ENCODE assay signal across 18 cellular contexts in genomic region chr5:73327908-73328455, GRCh38.
DNase-seq lines count a peak whose midpoint lies in the region; ATAC-seq and TF ChIP-seq lines count a peak whose summit lies in the region.
"Had no signal": no experiment of that assay in that cellular context is flagged by ENCODE, and none has a peak within 500 bp of the region (broad histone marks: within the 10 kb centered on the region; RNA-seq: fewer than 3 reads in every experiment).

No MANE protein-coding gene starts in this region.

- no peak for ATAC-seq in HG03442 (IDR thresholded peaks at IDR 0.05; ENCODE audit: unreplicated experiment)
- no peak for ATAC-seq in HG03520 (IDR thresholded peaks at IDR 0.05; ENCODE audit: unreplicated experiment)

- TF ChIP-seq CTCF in AG10803 (conservative IDR thresholded peaks at IDR 0.05; ENCODE audit: low read length) = no peak

- DNase-seq in AG10803 (ENCODE audit: low read depth) (peak; percentile 50), HT1080 (ENCODE audit: low read depth) (peak; percentile 91), T1000 (lab: John Stamatoyannopoulos, UW) (peak; percentile 14), glomerular visceral epithelial cell (ENCODE audit: extremely low spot score) (peak; percentile 62), SHP77 (lab: John Stamatoyannopoulos, UW) (no peak)
- no peak for DNase-seq in stimulated activated CD4-positive, alpha-beta T cell treated with anti-CD3 and anti-CD28 coated beads, Interleukin-2, amount 100 ng/mL, for 24 hours
- DNase-seq: activated CD4-positive, alpha-beta T cell treated with anti-CD3 and anti-CD28 coated beads for 4 hours; activated naive CD4-positive, alpha-beta T cell treated with anti-CD3 and anti-CD28 coated beads, Interleukin-2, amount 10 ng/mL, durations not matched to agents 7 days and 5 days; head of caudate nucleus; KBM-7; NCI-H1417; NK-92 treated with Interleukin-12 subunit alpha and Interleukin-12 subunit beta, amount 100 ng/mL, for 24 hours; retina; SJCRH30; stimulated activated CD4-positive, alpha-beta T cell treated with anti-CD3 and anti-CD28 coated beads, Interleukin-1b, Interleukin-23, amount 100 ng/mL, for 48 hours had no signal

- no peak overlapping the region for H3K4me3 ChIP-seq in AG10803 (ENCODE audit: low read length)
- H3K4me3 ChIP-seq: SJCRH30, vagina had no signal

Comparison
In these comparisons a context has a peak if more than half of its experiments do, and no peak if none do; other contexts are left out.
1. DNase-seq: peak in AG10803 (single experiment), HT1080 (single experiment), T1000 (single experiment) and glomerular visceral epithelial cell (single experiment); none in SHP77 (0 of 2) and stimulated activated CD4-positive, alpha-beta T cell treated with anti-CD3 and anti-CD28 coated beads, Interleukin-2, amount 100 ng/mL, for 24 hours (0 of 2).